In the genomic region with DNA sequence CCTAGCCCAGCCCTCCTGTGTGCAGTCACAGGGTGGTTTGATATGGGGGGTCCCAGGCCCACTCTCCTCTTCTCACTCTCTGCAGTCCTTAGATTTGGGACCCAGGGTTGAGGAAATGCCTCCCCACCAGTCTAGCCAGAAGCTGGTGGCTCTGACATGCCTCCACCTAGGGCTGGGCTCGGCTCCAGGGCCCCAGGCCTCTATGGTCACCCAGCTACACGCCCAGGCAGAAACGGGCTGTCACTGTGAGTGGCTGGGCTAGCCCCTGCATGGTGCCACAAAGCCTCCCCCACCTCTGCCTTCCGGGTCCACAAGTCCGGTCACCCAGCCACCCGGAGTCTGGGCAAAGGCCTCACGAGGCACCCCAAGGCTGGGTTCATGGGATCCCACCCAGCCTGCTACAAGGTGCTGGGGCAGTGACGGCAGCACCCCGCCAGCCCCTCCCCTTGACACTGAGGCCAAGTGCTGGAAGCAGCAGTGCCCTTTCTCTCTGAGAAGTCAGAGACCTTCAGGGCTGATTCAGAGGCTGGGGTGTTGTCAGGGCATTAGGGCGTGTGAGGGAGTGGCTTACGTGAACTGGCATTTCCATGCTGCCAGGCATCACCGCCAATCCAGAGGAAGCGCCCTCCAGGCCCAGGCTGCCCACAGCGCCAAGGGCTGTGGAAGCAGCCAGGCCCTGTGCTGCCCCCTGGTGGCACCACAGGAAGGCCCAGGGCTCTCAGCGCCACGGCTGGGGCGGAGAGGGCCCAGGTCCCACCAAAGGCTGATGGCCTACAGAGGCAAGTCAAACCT, we compare ENCODE assay signal across 1 cellular context.
TF ChIP-seq lines count a peak whose summit lies in the region.

No MANE protein-coding gene starts in this region.

TF ChIP-seq in endothelial cell of umbilical vein, 7 proteins besides CTCF, POLR2A, EP300 and RAD21:
- peak; percentile 40 for TF ChIP-seq POLR2AphosphoS5 (IDR thresholded peaks at IDR 0.05; ENCODE audit: insufficient read depth, low read depth, low read length)
- TF ChIP-seq EZH2 (IDR thresholded peaks at IDR 0.05; ENCODE audit: borderline replicate concordance, low read depth, low read length, severe bottlenecking): no peak
- TF ChIP-seq, protein P1, sequence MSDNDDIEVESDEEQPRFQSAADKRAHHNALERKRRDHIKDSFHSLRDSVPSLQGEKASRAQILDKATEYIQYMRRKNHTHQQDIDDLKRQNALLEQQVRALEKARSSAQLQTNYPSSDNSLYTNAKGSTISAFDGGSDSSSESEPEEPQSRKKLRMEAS (IDR thresholded peaks at IDR 0.05; ENCODE audit: insufficient read depth, insufficient read length): no peak
- no peak for TF ChIP-seq JUN (IDR thresholded peaks at IDR 0.05; ENCODE audit: borderline replicate concordance, insufficient read depth, insufficient read length, low read depth)
TF ChIP-seq in endothelial cell of umbilical vein: peak in this region for 1.
